ENCODE assay signal across 12 cellular contexts in genomic region chr6:113352029-113352801, GRCh38.
DNase-seq lines count a peak whose midpoint lies in the region; ATAC-seq, FAIRE-seq and TF ChIP-seq lines count a peak whose summit lies in the region.
"Had no signal": no experiment of that assay in that cellular context is flagged by ENCODE, and none has a peak within 500 bp of the region (broad histone marks: within the 10 kb centered on the region; RNA-seq: fewer than 3 reads in every experiment).

No MANE protein-coding gene starts in this region.

- H3K27me3 Mint-ChIP-seq in activated T-helper 17 cell treated with anti-CD3 and anti-CD28 coated beads, Interleukin-2, amount 50 U/mL, for 72 hours: peaks cover 25% of the 10 kb centered on the region
- H3K27me3 Mint-ChIP-seq in CD14-positive monocyte (ENCODE audit: low read depth in 3 of 3): peaks cover 0 to 3% (median 2%) of the 10 kb centered on the region in 3 donors

- peak; percentile 95 for DNase-seq in A172 (ENCODE audit: low spot score)
- peak; percentile 69 for DNase-seq in keratinocyte (ENCODE audit: low read depth, low spot score)
- no peak for DNase-seq in CD14-positive monocyte (ENCODE audit: low spot score)
- no peak for DNase-seq in COLO668 (lab: John Stamatoyannopoulos, UW; ENCODE audit: unreplicated experiment)
- no peak for DNase-seq in NCI-H2081 (lab: John Stamatoyannopoulos, UW)
- no peak for DNase-seq in Karpas-422
- DNase-seq: activated naive CD8-positive, alpha-beta T cell treated with anti-CD3 and anti-CD28 coated beads, Interleukin-2, amount 50 U/mL, for 24 hours; BE2C; NCI-H187 treated with DMSO at 0.1 percent for 48 hours; T-helper 9 cell had no signal

- peak overlapping the region; percentile 56 for H3K9ac ChIP-seq in keratinocyte (ENCODE audit: control insufficient read depth, extremely low read depth, insufficient read depth, low read length)
- H3K9ac ChIP-seq in Karpas-422 (ENCODE audit: low read length): no peak overlapping the region

- H3K4me3 ChIP-seq in keratinocyte (ENCODE audit: control insufficient read depth in 2 of 3, extremely low read depth in 1 of 3, insufficient read depth in 2 of 3, low read depth in 1 of 3, low read length in 3 of 3) (peak overlapping the region in 2 of 3 experiments; percentile 29 to 56), Karpas-422 (ENCODE audit: low read length) (no peak overlapping the region)

- no peaks in the 10 kb centered on the region for H3K9me3 ChIP-seq in keratinocyte (ENCODE audit: control insufficient read depth, low read depth, low read length)
- no peaks in the 10 kb centered on the region for H3K9me3 ChIP-seq in Karpas-422 (ENCODE audit: low read length)
- H3K9me3 ChIP-seq: BE2C had no signal

- H2AFZ ChIP-seq in keratinocyte (ENCODE audit: control insufficient read depth, low read length) (no peak overlapping the region), Karpas-422 (ENCODE audit: low read length) (no peak overlapping the region)

- H3K36me3 ChIP-seq in keratinocyte (ENCODE audit: control insufficient read depth in 2 of 2, extremely low read depth in 1 of 2, insufficient read depth in 2 of 2, low read length in 2 of 2) (no peaks in the 10 kb centered on the region), Karpas-422 (ENCODE audit: insufficient read depth, low read length) (no peaks in the 10 kb centered on the region)
- H3K36me3 ChIP-seq: BE2C had no signal

- no peaks in the 10 kb centered on the region for H4K20me1 ChIP-seq in keratinocyte (ENCODE audit: control insufficient read depth, extremely low read depth, insufficient read depth, low read length)
- no peaks in the 10 kb centered on the region for H4K20me1 ChIP-seq in Karpas-422 (ENCODE audit: insufficient read depth, low read depth, low read length)

- H3K27ac ChIP-seq in keratinocyte (ENCODE audit: control insufficient read depth, insufficient read depth, low read length): peak overlapping the region; percentile 90
- H3K27ac ChIP-seq in Karpas-422 (ENCODE audit: low read length): no peak overlapping the region

- H3K79me2 ChIP-seq in keratinocyte (ENCODE audit: control insufficient read depth, insufficient read depth, low read length) (no peaks in the 10 kb centered on the region), Karpas-422 (ENCODE audit: low read length) (no peaks in the 10 kb centered on the region)

- no peaks in the 10 kb centered on the region for H3K9me2 ChIP-seq in Karpas-422 (replicated peaks; ENCODE audit: insufficient read depth, low read length)

- H3K9me1 ChIP-seq in keratinocyte (ENCODE audit: control insufficient read depth, extremely low read depth, insufficient read depth, low read length): no peaks in the 10 kb centered on the region

- no peak overlapping the region for H3K4me3 Mint-ChIP-seq in activated T-helper 17 cell treated with anti-CD3 and anti-CD28 coated beads, Interleukin-2, amount 50 U/mL, for 72 hours
- H3K4me3 Mint-ChIP-seq in CD14-positive monocyte: no peak overlapping the region
- H3K4me3 Mint-ChIP-seq: activated naive CD8-positive, alpha-beta T cell treated with anti-CD3 and anti-CD28 coated beads, Interleukin-2, amount 50 U/mL, for 24 hours had no signal

- ATAC-seq in HG03520 (IDR thresholded peaks at IDR 0.05; ENCODE audit: unreplicated experiment): peak; percentile 58
- peak; percentile 34 for ATAC-seq in activated T-helper 17 cell treated with anti-CD3 and anti-CD28 coated beads, Interleukin-2, amount 50 U/mL, for 72 hours (replicated peaks)
- ATAC-seq: activated naive CD8-positive, alpha-beta T cell treated with anti-CD3 and anti-CD28 coated beads, Interleukin-2, amount 50 U/mL, for 24 hours had no signal

- TF ChIP-seq CTCF in keratinocyte (optimal IDR thresholded peaks at IDR 0.05 in 1 of 3, IDR thresholded peaks at IDR 0.05 in 1 of 3, conservative IDR thresholded peaks at IDR 0.05 in 1 of 3; ENCODE audit: extremely low read depth in 1 of 3, insufficient read depth in 2 of 3, low read length in 3 of 3) (no peak), CD14-positive monocyte (IDR thresholded peaks at IDR 0.05) (no peak)

- H3K27me3 ChIP-seq in keratinocyte (ENCODE audit: control insufficient read depth, extremely low read depth, insufficient read depth, low read length) (no peaks in the 10 kb centered on the region), Karpas-422 (ENCODE audit: low read length) (no peaks in the 10 kb centered on the region)
- H3K27me3 ChIP-seq: BE2C had no signal

- H3K4me2 ChIP-seq in keratinocyte (ENCODE audit: control insufficient read depth, extremely low read depth, insufficient read depth, low read depth, low read length) (peak overlapping the region; percentile 92), Karpas-422 (ENCODE audit: low read depth, low read length, poor library complexity, severe bottlenecking) (no peak overlapping the region)

- peak; percentile 83 for FAIRE-seq in keratinocyte (lab: Jason Lieb, UNC)

- H3K4me1 Mint-ChIP-seq in activated T-helper 17 cell treated with anti-CD3 and anti-CD28 coated beads, Interleukin-2, amount 50 U/mL, for 72 hours: no peaks in the 10 kb centered on the region
- no peaks in the 10 kb centered on the region for H3K4me1 Mint-ChIP-seq in CD14-positive monocyte

- H3K9me3 Mint-ChIP-seq in activated T-helper 17 cell treated with anti-CD3 and anti-CD28 coated beads, Interleukin-2, amount 50 U/mL, for 72 hours: peaks cover 4% of the 10 kb centered on the region
- peaks cover 0 to 2% (median 0%) of the 10 kb centered on the region in 7 donors for H3K9me3 Mint-ChIP-seq in CD14-positive monocyte
- H3K9me3 Mint-ChIP-seq: activated naive CD8-positive, alpha-beta T cell treated with anti-CD3 and anti-CD28 coated beads, Interleukin-2, amount 50 U/mL, for 24 hours had no signal

- H3K4me1 ChIP-seq in keratinocyte (ENCODE audit: control insufficient read depth, extremely low read depth, insufficient read depth, low read length) (peaks cover 38% of the 10 kb centered on the region), Karpas-422 (ENCODE audit: low read length) (no peaks in the 10 kb centered on the region)

- intact Hi-C loops in CD14-positive monocyte (cut with micrococcal nuclease): no loop called here

- H3K27ac Mint-ChIP-seq in activated T-helper 17 cell treated with anti-CD3 and anti-CD28 coated beads, Interleukin-2, amount 50 U/mL, for 72 hours: no peak overlapping the region
- no peak overlapping the region for H3K27ac Mint-ChIP-seq in CD14-positive monocyte
- H3K27ac Mint-ChIP-seq: activated naive CD8-positive, alpha-beta T cell treated with anti-CD3 and anti-CD28 coated beads, Interleukin-2, amount 50 U/mL, for 24 hours had no signal

- H3K36me3 Mint-ChIP-seq in activated T-helper 17 cell treated with anti-CD3 and anti-CD28 coated beads, Interleukin-2, amount 50 U/mL, for 72 hours (ENCODE audit: low read depth): no peaks in the 10 kb centered on the region
- no peaks in the 10 kb centered on the region for H3K36me3 Mint-ChIP-seq in CD14-positive monocyte

- dilution Hi-C loops in keratinocyte (cut with MboI; ENCODE audit: extremely low pct_ligation_motif_present, low sequenced_read_pairs): no loop called here

Comparison
In these comparisons a context has a peak if more than half of its experiments do, and no peak if none do; other contexts are left out.
1. DNase-seq: peak in A172 (single experiment) and keratinocyte (single experiment); none in CD14-positive monocyte (single experiment), COLO668 (single experiment), NCI-H2081 (0 of 2) and Karpas-422 (single experiment).